In the genomic region with DNA sequence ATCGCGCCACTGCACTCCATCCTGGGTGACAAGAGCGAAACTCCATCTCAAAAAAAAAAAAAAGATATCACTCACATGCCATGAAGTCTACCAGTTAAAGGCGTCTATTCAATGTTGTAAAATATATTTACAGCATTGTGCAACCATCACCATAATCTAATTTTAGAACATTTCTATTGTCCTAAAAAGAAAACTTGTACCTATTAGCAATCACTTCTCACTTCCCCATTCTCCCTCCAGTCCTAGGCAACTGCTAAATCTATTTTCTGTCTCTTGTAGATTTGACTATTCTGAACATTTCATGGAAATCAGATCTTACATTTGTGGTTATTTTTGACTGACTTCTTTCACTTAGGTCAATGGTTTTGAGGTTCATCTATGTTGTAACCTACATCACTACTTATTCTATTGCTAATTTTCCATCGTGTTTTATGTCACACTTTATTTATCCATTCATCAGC, we compare ENCODE assay signal across 11 cellular contexts. TPM values are rescaled to one million over a fixed set of nuclear protein-coding genes. Genes with fewer than 3 reads are reported as not detected.
DNase-seq lines count a peak whose midpoint lies in the region; ATAC-seq, FAIRE-seq and TF ChIP-seq lines count a peak whose summit lies in the region.
"Had no signal": no experiment of that assay in that cellular context is flagged by ENCODE, and none has a peak within 500 bp of the region (broad histone marks: within the 10 kb centered on the region; RNA-seq: fewer than 3 reads in every experiment).

No MANE protein-coding gene starts in this region.

- no peaks in the 10 kb centered on the region for H3K36me3 ChIP-seq in vagina

- H3K4me3 ChIP-seq in vagina, result no peak overlapping the region

- intact Hi-C loops in activated T-helper 2 cell treated with anti-CD3 and anti-CD28 coated beads, Interferon-gamma antibody, Interleukin-2, Interleukin-4, amounts not matched to agents 10 μg/mL and 5 μg/mL and 100 μg/mL, durations not matched to agents 14 hours and 24 hours and 36 hours (cut with micrococcal nuclease), result loop anchor here (2.0 kb wide), 2 partner anchors 27 to 79 kb away; no protein-coding TSS in a partner anchor
- intact Hi-C loops in vagina (cut with DNase I), result no loop called here

- TF ChIP-seq POLR2A in vagina (IDR thresholded peaks at IDR 0.05), result no peak

- no peak for FAIRE-seq in urothelium cell line (lab: Jason Lieb, UNC)

- H3K36me3 Mint-ChIP-seq in activated T-helper 2 cell treated with anti-CD3 and anti-CD28 coated beads, Interferon-gamma antibody, Interleukin-2, Interleukin-4, amounts not matched to agents 10 μg/mL and 5 μg/mL and 100 μg/mL, durations not matched to agents 14 hours and 24 hours and 36 hours (ENCODE audit: low read depth), result no peaks in the 10 kb centered on the region

- H3K27me3 Mint-ChIP-seq in activated T-helper 2 cell treated with anti-CD3 and anti-CD28 coated beads, Interferon-gamma antibody, Interleukin-2, Interleukin-4, amounts not matched to agents 10 μg/mL and 5 μg/mL and 100 μg/mL, durations not matched to agents 14 hours and 24 hours and 36 hours (ENCODE audit: low read depth), result no peaks in the 10 kb centered on the region

- H3K4me1 ChIP-seq in vagina, result no peaks in the 10 kb centered on the region

- TF ChIP-seq CTCF in vagina (IDR thresholded peaks at IDR 0.05), result no peak

- H3K27me3 ChIP-seq in vagina, result no peaks in the 10 kb centered on the region

- no peak overlapping the region for H3K27ac ChIP-seq in vagina

- DNase-seq in activated T-helper 2 cell treated with anti-CD3 and anti-CD28 coated beads, Interferon-gamma antibody, Interleukin-2, Interleukin-4, amounts not matched to agents 10 μg/mL and 5 μg/mL and 100 μg/mL, durations not matched to agents 14 hours and 24 hours and 36 hours (ENCODE audit: low spot score), result no peak
- DNase-seq in vagina (ENCODE audit: extremely low spot score in 2 of 2), result no peak
- DNase-seq in urothelium cell line (ENCODE audit: low spot score), result no peak
- DNase-seq in NCI-H1105 (lab: John Stamatoyannopoulos, UW), result no peak
- no peak for DNase-seq in left lobe of liver (ENCODE audit: low spot score)
- DNase-seq: activated CD8-positive, alpha-beta memory T cell treated with anti-CD3 and anti-CD28 coated beads, Interleukin-2, amount 50 U/mL, for 4 hours; left colon; PC-3 had no signal

- H3K4me3 Mint-ChIP-seq in activated T-helper 2 cell treated with anti-CD3 and anti-CD28 coated beads, Interferon-gamma antibody, Interleukin-2, Interleukin-4, amounts not matched to agents 10 μg/mL and 5 μg/mL and 100 μg/mL, durations not matched to agents 14 hours and 24 hours and 36 hours (ENCODE audit: low read depth), result no peak overlapping the region

- no peaks in the 10 kb centered on the region for H3K9me3 Mint-ChIP-seq in activated T-helper 2 cell treated with anti-CD3 and anti-CD28 coated beads, Interferon-gamma antibody, Interleukin-2, Interleukin-4, amounts not matched to agents 10 μg/mL and 5 μg/mL and 100 μg/mL, durations not matched to agents 14 hours and 24 hours and 36 hours

- H3K9me3 ChIP-seq in vagina, result no peaks in the 10 kb centered on the region

- peaks cover 20% of the 10 kb centered on the region for H3K4me1 Mint-ChIP-seq in activated T-helper 2 cell treated with anti-CD3 and anti-CD28 coated beads, Interferon-gamma antibody, Interleukin-2, Interleukin-4, amounts not matched to agents 10 μg/mL and 5 μg/mL and 100 μg/mL, durations not matched to agents 14 hours and 24 hours and 36 hours (ENCODE audit: low read depth)

- ATAC-seq in GM18498 (IDR thresholded peaks at IDR 0.05; ENCODE audit: unreplicated experiment) (peak; percentile 92), GM21390 (IDR thresholded peaks at IDR 0.05; ENCODE audit: unreplicated experiment) (peak; percentile 95), HG03159 (IDR thresholded peaks at IDR 0.05; ENCODE audit: unreplicated experiment) (peak; percentile 96), left lobe of liver (no peak)
- ATAC-seq: left colon, PC-3 had no signal

- H3K27ac Mint-ChIP-seq in activated T-helper 2 cell treated with anti-CD3 and anti-CD28 coated beads, Interferon-gamma antibody, Interleukin-2, Interleukin-4, amounts not matched to agents 10 μg/mL and 5 μg/mL and 100 μg/mL, durations not matched to agents 14 hours and 24 hours and 36 hours, result peak overlapping the region; percentile 56

RNA-seq across cellular contexts. Expression of a gene that starts 25.2 kb away (rescaled TPM):
- 9.7 and 10.2 TPM in 2 replicates for total RNA-seq in activated T-helper 2 cell treated with anti-CD3 and anti-CD28 coated beads, Interferon-gamma antibody, Interleukin-2, Interleukin-4, amounts not matched to agents 10 μg/mL and 5 μg/mL and 100 μg/mL, durations not matched to agents 14 hours and 24 hours and 36 hours
- total RNA-seq in vagina (8.1 TPM), left lobe of liver (5.2 TPM)
